ENCODE assay signal across 11 cellular contexts in genomic region chr3:189272500-189273119, GRCh38.
A peak's percentile ranks its signal among the peaks of the same experiment; 100 is the strongest.
DNase-seq lines count a peak whose midpoint lies in the region; ATAC-seq and TF ChIP-seq lines count a peak whose summit lies in the region.
"Had no signal": no experiment of that assay in that cellular context is flagged by ENCODE, and none has a peak within 500 bp of the region (broad histone marks: within the 10 kb centered on the region; RNA-seq: fewer than 3 reads in every experiment).

No MANE protein-coding gene starts in this region.

- peaks cover 41% of the 10 kb centered on the region for H3K4me1 Mint-ChIP-seq in activated T-cell treated with anti-CD3 and anti-CD28 coated beads, Interleukin-2, amount 50 U/mL, for 72 hours (ENCODE audit: low read depth)

- TF ChIP-seq CTCF in osteoblast (IDR thresholded peaks at IDR 0.05; ENCODE audit: extremely low read depth, low read depth, low read length): peak; percentile 39

- peak overlapping the region; percentile 4 for H3K27ac Mint-ChIP-seq in activated T-cell treated with anti-CD3 and anti-CD28 coated beads, Interleukin-2, amount 50 U/mL, for 72 hours

- H3K79me2 ChIP-seq in osteoblast (ENCODE audit: insufficient read depth, low read length): no peaks in the 10 kb centered on the region

- DNase-seq in NCI-H1417 (lab: John Stamatoyannopoulos, UW): peak in 2 of 3 experiments; percentile 15 to 64
- no peak for DNase-seq in NCI-H1417 treated with DMSO at 0.1 percent for 48 hours (lab: John Stamatoyannopoulos, UW)
- peak; percentile 57 for DNase-seq in NCI-H1092 (lab: John Stamatoyannopoulos, UW)
- DNase-seq in activated T-cell treated with anti-CD3 and anti-CD28 coated beads, Interleukin-2, amount 50 U/mL, for 72 hours: no peak
- no peak for DNase-seq in osteoblast (ENCODE audit: insufficient read length, low spot score, missing footprints)
- DNase-seq in activated CD8-positive, alpha-beta memory T cell treated with anti-CD3 and anti-CD28 coated beads, Interleukin-2, amount 50 U/mL, for 4 hours: no peak
- DNase-seq: thyroid gland had no signal

- no peaks in the 10 kb centered on the region for H3K36me3 ChIP-seq in osteoblast (ENCODE audit: insufficient read depth, low read length)
- H3K36me3 ChIP-seq: BLaER1, SJCRH30, thyroid gland had no signal

- no peak overlapping the region for H3K4me3 ChIP-seq in osteoblast (ENCODE audit: insufficient read depth, low read length)
- H3K4me3 ChIP-seq: BLaER1, SJCRH30, thyroid gland had no signal

- no peak overlapping the region for H3K4me3 Mint-ChIP-seq in activated T-cell treated with anti-CD3 and anti-CD28 coated beads, Interleukin-2, amount 50 U/mL, for 72 hours

- H3K36me3 Mint-ChIP-seq in activated T-cell treated with anti-CD3 and anti-CD28 coated beads, Interleukin-2, amount 50 U/mL, for 72 hours (ENCODE audit: insufficient read depth in 2 of 2): peaks cover 2 to 3% of the 10 kb centered on the region in 2 donors

- H3K27me3 ChIP-seq in osteoblast (ENCODE audit: insufficient read depth, low read length): no peaks in the 10 kb centered on the region
- H3K27me3 ChIP-seq: BLaER1, SJCRH30, thyroid gland had no signal

- H2AFZ ChIP-seq in osteoblast (ENCODE audit: low read length): no peak overlapping the region

- H4K20me1 ChIP-seq in osteoblast (ENCODE audit: insufficient read depth, low read length): no peaks in the 10 kb centered on the region
- H4K20me1 ChIP-seq: BLaER1 had no signal

- H3K9me3 ChIP-seq in osteoblast (ENCODE audit: low read depth, low read length): no peaks in the 10 kb centered on the region
- H3K9me3 ChIP-seq: BLaER1, SJCRH30, thyroid gland had no signal

- H3K9me3 Mint-ChIP-seq in activated T-cell treated with anti-CD3 and anti-CD28 coated beads, Interleukin-2, amount 50 U/mL, for 72 hours: peaks cover 3 to 6% of the 10 kb centered on the region in 2 donors

- no peak overlapping the region for H3K27ac ChIP-seq in osteoblast (ENCODE audit: low read depth, low read length)
- H3K27ac ChIP-seq: BLaER1, SJCRH30, thyroid gland had no signal

- peak; percentile 68 to 82 for ATAC-seq in activated T-cell treated with anti-CD3 and anti-CD28 coated beads, Interleukin-2, amount 50 U/mL, for 72 hours (replicated peaks in 1 of 2)
- ATAC-seq in HG02973 (IDR thresholded peaks at IDR 0.05; ENCODE audit: unreplicated experiment) (no peak), GM21529 (IDR thresholded peaks at IDR 0.05; ENCODE audit: unreplicated experiment) (no peak)

- no peaks in the 10 kb centered on the region for H3K27me3 Mint-ChIP-seq in activated T-cell treated with anti-CD3 and anti-CD28 coated beads, Interleukin-2, amount 50 U/mL, for 72 hours (ENCODE audit: low read depth)

- no peak overlapping the region for H3K4me2 ChIP-seq in osteoblast (ENCODE audit: insufficient read depth, low read length)
- H3K4me2 ChIP-seq: BLaER1 had no signal

- peaks cover 47% of the 10 kb centered on the region for H3K4me1 ChIP-seq in osteoblast (ENCODE audit: insufficient read depth, low read length)

Comparison
In these comparisons a context has a peak if more than half of its experiments do, and no peak if none do; other contexts are left out.
1. DNase-seq: peak in NCI-H1417 (2 of 3) and NCI-H1092 (single experiment); none in NCI-H1417 treated with DMSO at 0.1 percent for 48 hours (single experiment), activated T-cell treated with anti-CD3 and anti-CD28 coated beads, Interleukin-2, amount 50 U/mL, for 72 hours (0 of 2), osteoblast (single experiment) and activated CD8-positive, alpha-beta memory T cell treated with anti-CD3 and anti-CD28 coated beads, Interleukin-2, amount 50 U/mL, for 4 hours (single experiment).
2. ATAC-seq: peak in activated T-cell treated with anti-CD3 and anti-CD28 coated beads, Interleukin-2, amount 50 U/mL, for 72 hours (2 of 2); none in HG02973 (single experiment) and GM21529 (single experiment).